8 cellular contexts compared by ENCODE assay signal in the genomic region with DNA sequence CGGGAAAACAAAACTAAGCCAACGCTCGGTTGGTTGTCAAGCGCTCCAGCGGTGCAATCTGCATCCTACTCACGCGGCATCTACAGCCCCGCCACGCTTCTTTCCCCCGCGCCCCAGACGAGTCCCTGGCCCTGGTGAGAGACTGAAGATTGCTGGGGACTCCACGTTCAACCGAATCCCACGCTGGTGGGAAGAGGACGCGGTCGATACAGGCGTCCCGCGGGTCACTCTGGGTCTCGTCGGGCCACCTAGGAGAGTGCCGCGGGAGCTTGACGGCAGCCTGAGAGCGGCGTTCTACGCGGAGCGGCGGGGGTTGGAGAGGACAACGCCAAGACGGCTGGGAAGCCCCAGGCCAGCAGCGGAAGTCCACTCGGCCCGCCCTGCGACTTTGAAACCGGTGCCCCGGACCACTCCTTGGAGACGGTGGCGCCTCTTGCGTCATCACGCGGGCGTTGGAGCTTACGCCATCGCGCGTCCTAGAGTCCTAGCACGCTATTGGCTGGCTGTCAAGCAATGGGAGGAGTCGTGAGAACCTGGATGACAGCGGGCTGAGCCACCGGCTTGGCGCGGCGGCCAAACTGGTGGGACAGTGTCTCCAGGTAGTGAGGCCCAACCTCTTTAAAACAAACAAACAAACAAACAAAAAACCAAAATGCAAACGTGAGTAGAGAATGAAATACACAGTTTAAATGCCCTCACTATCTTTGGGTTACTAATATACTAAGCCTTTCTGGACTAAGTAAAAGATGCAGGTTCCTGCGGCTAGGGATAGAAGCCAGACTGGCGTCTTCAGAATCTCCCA. TPM values are rescaled to one million over a fixed set of nuclear protein-coding genes. Genes with fewer than 3 reads are reported as not detected.
DNase-seq lines count a peak whose midpoint lies in the region; ATAC-seq, FAIRE-seq and TF ChIP-seq lines count a peak whose summit lies in the region.

SCLT1 (minus strand) TSS at position 367 of the 802 bp plus-strand sequence. CDS start 436 bp downstream, outside the sequence.

- H4K91ac ChIP-seq in H1 (replicated peaks; ENCODE audit: insufficient read length, low read length), result peak within 1 kb of the TSS; percentile 34

- no peak within 1 kb of the TSS for H3K14ac ChIP-seq in H1 (ENCODE audit: insufficient read length)

- no peak within 1 kb of the TSS for H3K4ac ChIP-seq in H1 (replicated peaks; ENCODE audit: insufficient read length, low read depth, low read length)

- H3K79me2 ChIP-seq in H1 (ENCODE audit: control insufficient read depth in 1 of 2, insufficient read depth in 2 of 2, low read length in 2 of 2), result peaks cover 2 to 28% of the 10 kb centered on the region in 2 experiments; a peak in 3 of 4 replicates

- H3K4me3 Mint-ChIP-seq in memory B cell, result no peak within 1 kb of the TSS

- H2BK12ac ChIP-seq in H1 (ENCODE audit: low read depth, low read length), result no peak within 1 kb of the TSS

- H2BK5ac ChIP-seq in H1 (ENCODE audit: low read depth, low read length), result peak within 1 kb of the TSS; percentile 94; the same call in 1 of the 2 replicates

- peak within 1 kb of the TSS; percentile 68; the same call in 1 of the 2 replicates for H3K18ac ChIP-seq in H1 (ENCODE audit: extremely low read depth, low read length)

- no peak within 1 kb of the TSS for H2BK120ac ChIP-seq in H1 (replicated peaks; ENCODE audit: low read depth, low read length)

- H4K5ac ChIP-seq in H1 (ENCODE audit: insufficient read length, low read depth, low read length), result peak within 1 kb of the TSS; percentile 62

- no peaks in the 10 kb centered on the region for H3K9me3 Mint-ChIP-seq in memory B cell

- H3K9ac ChIP-seq in H1 (replicated peaks in 1 of 4; ENCODE audit: extremely low read depth in 1 of 4, low read depth in 3 of 4, low read length in 3 of 4), result peak within 1 kb of the TSS; percentile 74 to 89 (median 88)

- DNase-seq in COLO668 (lab: John Stamatoyannopoulos, UW; ENCODE audit: unreplicated experiment) (peak; percentile 97), HT1080 (ENCODE audit: low read depth) (peak; percentile 97), NOMO-1 treated with DMSO at 0.1 percent for 48 hours (lab: John Stamatoyannopoulos, UW; ENCODE audit: unreplicated experiment) (peak; percentile 96), H1 (ENCODE audit: low read depth in 1 of 2, low spot score in 2 of 2) (peak; percentile 92 to 96), memory B cell (ENCODE audit: low spot score in 2 of 2) (peak; percentile 91 to 92)
- peak; percentile 91 to 93 for DNase-seq in activated CD8-positive, alpha-beta memory T cell treated with anti-CD3 and anti-CD28 coated beads for 4 hours (ENCODE audit: low read depth in 2 of 2)
- peak; percentile 92 for DNase-seq in stimulated activated CD8-positive, alpha-beta memory T cell treated with anti-CD3 and anti-CD28 coated beads, Interleukin-12 subunit alpha, Interleukin-12 subunit beta, amount 100 ng/mL, for 24 hours (ENCODE audit: extremely low read depth)

- no peaks in the 10 kb centered on the region for H3K79me1 ChIP-seq in H1 (ENCODE audit: low read depth, low read length)

- peaks cover 28% of the 10 kb centered on the region for H3K4me1 Mint-ChIP-seq in memory B cell

- H3K4me2 ChIP-seq in H1 (ENCODE audit: insufficient read depth in 1 of 2, low read depth in 2 of 2, low read length in 2 of 2), result peak within 1 kb of the TSS; percentile 54 to 72

- H3K27ac ChIP-seq in H1 (ENCODE audit: low read depth, low read length), result peak within 1 kb of the TSS; percentile 87

- FAIRE-seq in H1 (lab: Jason Lieb, UNC), result peak; percentile 82

- WGBS in H1 (ENCODE audit: extremely low coverage in 1 of 2, insufficient coverage in 1 of 2, insufficient read length in 1 of 2, insufficient replicate concordance in 2 of 2, low coverage in 1 of 2, low lambda C conversion rate in 2 of 2, missing lambda C conversion rate in 1 of 2), 2 experiments, result 6% methylated on average over 54 of the region's 60 CpGs; no CpG with 5 or more reads in 1 of the 2 experiments

- TF ChIP-seq RAD21 in H1 (IDR thresholded peaks at IDR 0.05 in 1 of 2, conservative IDR thresholded peaks at IDR 0.05 in 1 of 2; ENCODE audit: low read depth in 2 of 2, low read length in 2 of 2), result no peak

- H3K27me3 ChIP-seq in H1 (replicated peaks in 1 of 4; ENCODE audit: control insufficient read depth in 3 of 4, extremely low read depth in 1 of 4, insufficient read depth in 3 of 4, low read length in 3 of 4), result no peaks in the 10 kb centered on the region

- no peak within 1 kb of the TSS for H3K23ac ChIP-seq in H1 (ENCODE audit: insufficient read length)

- no peak for TF ChIP-seq EP300 in H1 (IDR thresholded peaks at IDR 0.05; ENCODE audit: borderline replicate concordance in 1 of 2, low read depth in 2 of 2, low read length in 2 of 2)

- CTCF ChIA-PET in H1 (lab: Charles Lee; ENCODE audit: partially characterized antibody), result interaction anchor here (0.9 to 1.4 kb wide), 3 partner anchors 46 to 212 kb away, joined by 3 to 4 read pairs (median 3); no protein-coding TSS in a partner anchor

- no peaks in the 10 kb centered on the region for H3K27me3 Mint-ChIP-seq in memory B cell

- 0 out of 2 replicates have a peak, but pooled peaks cover 2% of the 10 kb centered on the region for H3K23me2 ChIP-seq in H1 (ENCODE audit: low read depth, low read length)

- POLR2A ChIA-PET in H1 (lab: Charles Lee; ENCODE audit: partially characterized antibody), result interaction anchor here (0.7 to 1.4 kb wide), 6 partner anchors 13 to 644 kb away, joined by 3 to 4 read pairs (median 3); no protein-coding TSS in a partner anchor

- ATAC-seq in GM21360 (IDR thresholded peaks at IDR 0.05; ENCODE audit: unreplicated experiment), result peak; percentile 94
- ATAC-seq in memory B cell (ENCODE audit: low read depth), result peak; percentile 90

- no peaks in the 10 kb centered on the region for H3K9me3 ChIP-seq in H1 (ENCODE audit: insufficient read depth in 2 of 2, low read depth in 1 of 2, low read length in 1 of 2)

- no peak within 1 kb of the TSS for H2AK5ac ChIP-seq in H1 (ENCODE audit: low read depth, low read length)

- no peak within 1 kb of the TSS for H3K27ac Mint-ChIP-seq in memory B cell

- no peaks in the 10 kb centered on the region for H4K20me1 ChIP-seq in H1 (replicated peaks in 1 of 2; ENCODE audit: control insufficient read depth in 1 of 2, insufficient read depth in 2 of 2, low read length in 2 of 2)

- no peaks in the 10 kb centered on the region for H3K36me3 ChIP-seq in H1 (ENCODE audit: control insufficient read depth in 2 of 4, insufficient read depth in 4 of 4, low read length in 3 of 4)

- peak within 1 kb of the TSS; percentile 9 for H3K56ac ChIP-seq in H1 (replicated peaks; ENCODE audit: insufficient read length, low read depth, low read length)

- peak within 1 kb of the TSS; percentile 65 for H2AFZ ChIP-seq in H1 (ENCODE audit: low read length)

- peak within 1 kb of the TSS; percentile 64 to 84 (median 78) for H3K4me3 ChIP-seq in H1 (ENCODE audit: extremely low read depth in 1 of 4, insufficient read depth in 2 of 4, low read depth in 3 of 4, low read length in 4 of 4)

- TF ChIP-seq CTCF in H1 (IDR thresholded peaks at IDR 0.05; ENCODE audit: control extremely low read depth in 1 of 3, insufficient read depth in 1 of 3, low read depth in 1 of 3, low read length in 3 of 3), result no peak

- no peak within 1 kb of the TSS for H2BK20ac ChIP-seq in H1 (ENCODE audit: low read length)

- peak in 1 of 2 experiments; percentile 88; a peak in 2 of 3 replicates for TF ChIP-seq POLR2A in H1 (IDR thresholded peaks at IDR 0.05; ENCODE audit: control extremely low read depth in 1 of 2, low read depth in 2 of 2, low read length in 2 of 2)

- H3K4me1 ChIP-seq in H1 (replicated peaks in 1 of 4; ENCODE audit: control insufficient read depth in 3 of 4, insufficient read depth in 4 of 4, low read length in 3 of 4), result peaks cover 0 to 5% (median 2%) of the 10 kb centered on the region in 4 experiments; a peak in 4 of 7 replicates

- H2BK15ac ChIP-seq in H1 (ENCODE audit: low read length), result no peak within 1 kb of the TSS; the same call in 1 of the 2 replicates

- H4K8ac ChIP-seq in H1 (ENCODE audit: extremely low read depth, insufficient read depth, low read length), result peak within 1 kb of the TSS; percentile 96

- H3K36me3 Mint-ChIP-seq in memory B cell, result no peaks in the 10 kb centered on the region

TF ChIP-seq in H1, 55 proteins besides CTCF, POLR2A, EP300 and RAD21 (continues in another document):
- TF ChIP-seq GTF2F1 (IDR thresholded peaks at IDR 0.05; ENCODE audit: borderline replicate concordance, low read depth, low read length) (0 out of 2 replicates have a peak, but pooled peaks have one; percentile 16), MAFK (IDR thresholded peaks at IDR 0.05; ENCODE audit: low read depth, low read length) (no peak), POU5F1 (IDR thresholded peaks at IDR 0.05; ENCODE audit: low read depth, low read length) (no peak), ATF2 (IDR thresholded peaks at IDR 0.05; ENCODE audit: low read length) (no peak; the same call in 1 of the 2 replicates)

RNA-seq across cellular contexts. Expression of gene SCLT1, which starts in this region (rescaled TPM):
- total RNA-seq in HT1080 (2014; rRNA removed; shearing (Covaris generic)), result 13.3 and 15.2 TPM in 2 replicates
- 17.3 and 22.0 TPM in 2 replicates for polyA plus RNA-seq in HT1080 (2015; cell fraction: cytosol; rRNA removed)
- 18.1 and 19.4 TPM in 2 replicates for polyA plus RNA-seq in HT1080 (2015; cell fraction: nucleus; rRNA removed)
- total RNA-seq in H1 (2021; fragmentation: NEBNext Ultra II Directional; extraction: Animal tissue kit (Norgen Biotek cat#: 25700)), result 11.5 and 13.1 TPM in 2 replicates
- 3.3 and 4.8 TPM in 2 replicates for polyA plus RNA-seq in H1 (2011; rRNA removed)
- 5.2 TPM for polyA plus RNA-seq in H1 (2011; cell fraction: cytosol; rRNA removed)
- 5.9 TPM for polyA plus RNA-seq in H1 (2011; cell fraction: nucleus; rRNA removed)
- polyA plus RNA-seq in H1 (2012, experiment 1 of 2), result 4.9 to 8.3 TPM (median 6.0 TPM) in 4 replicates
- 1.8 TPM for polyA plus RNA-seq in H1 (2012, experiment 2 of 2)
- 8.9 TPM for polyA plus RNA-seq in H1 (2013, experiment 1 of 2)
- 8.7 TPM for polyA plus RNA-seq in H1 (2013, experiment 2 of 2)
- polyA minus RNA-seq in H1 (2011; rRNA and poly(A)+ RNA removed), result 8.0 and 8.1 TPM in 2 replicates
- polyA minus RNA-seq in H1 (2011; cell fraction: cytosol; rRNA and poly(A)+ RNA removed), result 6.2 TPM
- polyA minus RNA-seq in H1 (2011; cell fraction: nucleus; rRNA and poly(A)+ RNA removed), result 54.7 TPM

Comparison
In these comparisons a context has a peak if more than half of its experiments do, and no peak if none do; other contexts are left out.
1. Peak in every context shown above with its lines: DNase-seq, ATAC-seq, H3K4me3 ChIP-seq and H3K27ac ChIP-seq.